1 cellular context compared by ENCODE assay signal in the genomic region with DNA sequence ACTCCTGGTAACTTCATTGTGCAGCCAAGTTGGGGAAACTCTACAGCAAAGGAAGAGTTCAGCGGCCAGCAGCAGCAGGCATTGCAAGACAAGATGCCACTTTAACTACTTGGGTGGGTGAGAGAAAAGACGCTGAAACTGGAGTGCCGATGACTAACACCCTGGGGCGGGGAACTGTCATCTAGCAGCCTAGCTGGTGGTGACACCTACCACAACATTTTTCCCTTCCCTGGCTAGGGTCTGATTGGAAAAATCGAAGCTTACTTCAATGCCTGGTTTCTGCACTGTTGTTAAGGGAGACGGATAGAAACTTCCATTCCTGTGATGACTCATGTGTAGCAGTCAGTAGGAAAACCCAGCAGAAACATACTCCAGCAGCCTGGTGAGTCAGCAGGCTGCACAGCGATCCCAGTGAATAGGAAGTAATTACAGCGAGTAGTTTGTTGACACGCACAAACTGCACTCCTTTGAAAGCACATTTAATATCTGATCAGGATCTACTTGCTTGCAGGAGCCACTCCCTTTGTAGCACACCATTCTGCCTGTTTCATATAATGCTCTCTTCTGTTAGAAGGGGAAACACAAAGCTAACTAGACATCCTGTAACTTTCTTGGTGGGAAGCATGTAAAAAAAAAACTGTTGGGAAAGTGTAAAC.
TF ChIP-seq lines count a peak whose summit lies in the region.

No MANE protein-coding gene starts in this region.

TF ChIP-seq in HepG2, 621 proteins besides CTCF, POLR2A, EP300 and RAD21 (continued from another document and continues in another):
- TF ChIP-seq, protein P1, sequence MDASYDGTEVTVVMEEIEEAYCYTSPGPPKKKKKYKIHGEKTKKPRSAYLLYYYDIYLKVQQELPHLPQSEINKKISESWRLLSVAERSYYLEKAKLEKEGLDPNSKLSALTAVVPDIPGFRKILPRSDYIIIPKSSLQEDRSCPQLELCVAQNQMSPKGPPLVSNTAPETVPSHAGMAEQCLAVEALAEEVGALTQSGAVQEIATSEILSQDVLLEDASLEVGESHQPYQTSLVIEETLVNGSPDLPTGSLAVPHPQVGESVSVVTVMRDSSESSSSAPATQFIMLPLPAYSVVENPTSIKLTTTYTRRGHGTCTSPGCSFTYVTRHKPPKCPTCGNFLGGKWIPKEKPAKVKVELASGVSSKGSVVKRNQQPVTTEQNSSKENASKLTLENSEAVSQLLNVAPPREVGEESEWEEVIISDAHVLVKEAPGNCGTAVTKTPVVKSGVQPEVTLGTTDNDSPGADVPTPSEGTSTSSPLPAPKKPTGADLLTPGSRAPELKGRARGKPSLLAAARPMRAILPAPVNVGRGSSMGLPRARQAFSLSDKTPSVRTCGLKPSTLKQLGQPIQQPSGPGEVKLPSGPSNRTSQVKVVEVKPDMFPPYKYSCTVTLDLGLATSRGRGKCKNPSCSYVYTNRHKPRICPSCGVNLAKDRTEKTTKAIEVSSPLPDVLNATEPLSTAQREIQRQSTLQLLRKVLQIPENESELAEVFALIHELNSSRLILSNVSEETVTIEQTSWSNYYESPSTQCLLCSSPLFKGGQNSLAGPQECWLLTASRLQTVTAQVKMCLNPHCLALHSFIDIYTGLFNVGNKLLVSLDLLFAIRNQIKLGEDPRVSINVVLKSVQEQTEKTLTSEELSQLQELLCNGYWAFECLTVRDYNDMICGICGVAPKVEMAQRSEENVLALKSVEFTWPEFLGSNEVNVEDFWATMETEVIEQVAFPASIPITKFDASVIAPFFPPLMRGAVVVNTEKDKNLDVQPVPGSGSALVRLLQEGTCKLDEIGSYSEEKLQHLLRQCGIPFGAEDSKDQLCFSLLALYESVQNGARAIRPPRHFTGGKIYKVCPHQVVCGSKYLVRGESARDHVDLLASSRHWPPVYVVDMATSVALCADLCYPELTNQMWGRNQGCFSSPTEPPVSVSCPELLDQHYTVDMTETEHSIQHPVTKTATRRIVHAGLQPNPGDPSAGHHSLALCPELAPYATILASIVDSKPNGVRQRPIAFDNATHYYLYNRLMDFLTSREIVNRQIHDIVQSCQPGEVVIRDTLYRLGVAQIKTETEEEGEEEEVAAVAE (CRISPR knock-in tag; IDR thresholded peaks at IDR 0.05; ENCODE audit: borderline replicate concordance) = 0 out of 2 replicates have a peak, but pooled peaks have one; percentile 12
- TF ChIP-seq, protein P2, sequence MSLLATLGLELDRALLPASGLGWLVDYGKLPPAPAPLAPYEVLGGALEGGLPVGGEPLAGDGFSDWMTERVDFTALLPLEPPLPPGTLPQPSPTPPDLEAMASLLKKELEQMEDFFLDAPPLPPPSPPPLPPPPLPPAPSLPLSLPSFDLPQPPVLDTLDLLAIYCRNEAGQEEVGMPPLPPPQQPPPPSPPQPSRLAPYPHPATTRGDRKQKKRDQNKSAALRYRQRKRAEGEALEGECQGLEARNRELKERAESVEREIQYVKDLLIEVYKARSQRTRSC (CRISPR knock-in tag; IDR thresholded peaks at IDR 0.05; ENCODE audit: low read depth) = no peak
- TF ChIP-seq SRF (IDR thresholded peaks at IDR 0.05; ENCODE audit: low read depth, low read length) (no peak), ATM (IDR thresholded peaks at IDR 0.05; ENCODE audit: borderline replicate concordance) (no peak), JUND (CRISPR knock-in tag; IDR thresholded peaks at IDR 0.05) (peak; percentile 97), PHB2 (IDR thresholded peaks at IDR 0.05; ENCODE audit: partially characterized antibody) (no peak), RBAK (CRISPR knock-in tag; IDR thresholded peaks at IDR 0.05) (peak; percentile 99), THAP11 (CRISPR knock-in tag; IDR thresholded peaks at IDR 0.05) (peak; percentile 49; the same call in 1 of the 2 replicates), TAF1 (CRISPR knock-in tag; IDR thresholded peaks at IDR 0.05) (peak; percentile 24; the same call in 1 of the 2 replicates), HNRNPL (IDR thresholded peaks at IDR 0.05; ENCODE audit: low read depth, low read length) (no peak), NFIC (IDR thresholded peaks at IDR 0.05; ENCODE audit: low read length) (peak; percentile 77; the same call in 1 of the 2 replicates), KDM1A (CRISPR knock-in tag; IDR thresholded peaks at IDR 0.05) (no peak), FOXK1 (CRISPR knock-in tag; IDR thresholded peaks at IDR 0.05; ENCODE audit: borderline replicate concordance, low read depth) (peak; percentile 65; the same call in 1 of the 2 replicates), ZNF136 (CRISPR knock-in tag; IDR thresholded peaks at IDR 0.05; ENCODE audit: low read depth) (0 out of 2 replicates have a peak, but pooled peaks have one; percentile 50), MTF1 (CRISPR knock-in tag; IDR thresholded peaks at IDR 0.05) (no peak), CEBPG (CRISPR knock-in tag; IDR thresholded peaks at IDR 0.05) (peak; percentile 46; the same call in 1 of the 2 replicates), SMAD1 (CRISPR knock-in tag; IDR thresholded peaks at IDR 0.05; ENCODE audit: borderline replicate concordance, low read depth) (no peak), SKI (IDR thresholded peaks at IDR 0.05; ENCODE audit: partially characterized antibody) (no peak), ATAD3A (CRISPR knock-in tag; IDR thresholded peaks at IDR 0.05) (no peak), YEATS2 (CRISPR knock-in tag; IDR thresholded peaks at IDR 0.05; ENCODE audit: borderline replicate concordance) (no peak; the same call in 1 of the 2 replicates), ZFP41 (CRISPR knock-in tag; IDR thresholded peaks at IDR 0.05; ENCODE audit: borderline replicate concordance) (no peak), RORA (CRISPR knock-in tag; IDR thresholded peaks at IDR 0.05) (no peak), RELA (CRISPR knock-in tag; IDR thresholded peaks at IDR 0.05) (no peak), ZNF350 (CRISPR knock-in tag; IDR thresholded peaks at IDR 0.05; ENCODE audit: borderline replicate concordance, low read depth) (no peak), ZNF333 (CRISPR knock-in tag; IDR thresholded peaks at IDR 0.05; ENCODE audit: borderline replicate concordance) (no peak), RNF2 (conservative IDR thresholded peaks at IDR 0.05; ENCODE audit: low read depth) (no peak)
- TF ChIP-seq, protein P3, sequence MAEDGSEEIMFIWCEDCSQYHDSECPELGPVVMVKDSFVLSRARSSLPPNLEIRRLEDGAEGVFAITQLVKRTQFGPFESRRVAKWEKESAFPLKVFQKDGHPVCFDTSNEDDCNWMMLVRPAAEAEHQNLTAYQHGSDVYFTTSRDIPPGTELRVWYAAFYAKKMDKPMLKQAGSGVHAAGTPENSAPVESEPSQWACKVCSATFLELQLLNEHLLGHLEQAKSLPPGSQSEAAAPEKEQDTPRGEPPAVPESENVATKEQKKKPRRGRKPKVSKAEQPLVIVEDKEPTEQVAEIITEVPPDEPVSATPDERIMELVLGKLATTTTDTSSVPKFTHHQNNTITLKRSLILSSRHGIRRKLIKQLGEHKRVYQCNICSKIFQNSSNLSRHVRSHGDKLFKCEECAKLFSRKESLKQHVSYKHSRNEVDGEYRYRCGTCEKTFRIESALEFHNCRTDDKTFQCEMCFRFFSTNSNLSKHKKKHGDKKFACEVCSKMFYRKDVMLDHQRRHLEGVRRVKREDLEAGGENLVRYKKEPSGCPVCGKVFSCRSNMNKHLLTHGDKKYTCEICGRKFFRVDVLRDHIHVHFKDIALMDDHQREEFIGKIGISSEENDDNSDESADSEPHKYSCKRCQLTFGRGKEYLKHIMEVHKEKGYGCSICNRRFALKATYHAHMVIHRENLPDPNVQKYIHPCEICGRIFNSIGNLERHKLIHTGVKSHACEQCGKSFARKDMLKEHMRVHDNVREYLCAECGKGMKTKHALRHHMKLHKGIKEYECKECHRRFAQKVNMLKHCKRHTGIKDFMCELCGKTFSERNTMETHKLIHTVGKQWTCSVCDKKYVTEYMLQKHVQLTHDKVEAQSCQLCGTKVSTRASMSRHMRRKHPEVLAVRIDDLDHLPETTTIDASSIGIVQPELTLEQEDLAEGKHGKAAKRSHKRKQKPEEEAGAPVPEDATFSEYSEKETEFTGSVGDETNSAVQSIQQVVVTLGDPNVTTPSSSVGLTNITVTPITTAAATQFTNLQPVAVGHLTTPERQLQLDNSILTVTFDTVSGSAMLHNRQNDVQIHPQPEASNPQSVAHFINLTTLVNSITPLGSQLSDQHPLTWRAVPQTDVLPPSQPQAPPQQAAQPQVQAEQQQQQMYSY (CRISPR knock-in tag; IDR thresholded peaks at IDR 0.05) = no peak
- TF ChIP-seq, protein P4, sequence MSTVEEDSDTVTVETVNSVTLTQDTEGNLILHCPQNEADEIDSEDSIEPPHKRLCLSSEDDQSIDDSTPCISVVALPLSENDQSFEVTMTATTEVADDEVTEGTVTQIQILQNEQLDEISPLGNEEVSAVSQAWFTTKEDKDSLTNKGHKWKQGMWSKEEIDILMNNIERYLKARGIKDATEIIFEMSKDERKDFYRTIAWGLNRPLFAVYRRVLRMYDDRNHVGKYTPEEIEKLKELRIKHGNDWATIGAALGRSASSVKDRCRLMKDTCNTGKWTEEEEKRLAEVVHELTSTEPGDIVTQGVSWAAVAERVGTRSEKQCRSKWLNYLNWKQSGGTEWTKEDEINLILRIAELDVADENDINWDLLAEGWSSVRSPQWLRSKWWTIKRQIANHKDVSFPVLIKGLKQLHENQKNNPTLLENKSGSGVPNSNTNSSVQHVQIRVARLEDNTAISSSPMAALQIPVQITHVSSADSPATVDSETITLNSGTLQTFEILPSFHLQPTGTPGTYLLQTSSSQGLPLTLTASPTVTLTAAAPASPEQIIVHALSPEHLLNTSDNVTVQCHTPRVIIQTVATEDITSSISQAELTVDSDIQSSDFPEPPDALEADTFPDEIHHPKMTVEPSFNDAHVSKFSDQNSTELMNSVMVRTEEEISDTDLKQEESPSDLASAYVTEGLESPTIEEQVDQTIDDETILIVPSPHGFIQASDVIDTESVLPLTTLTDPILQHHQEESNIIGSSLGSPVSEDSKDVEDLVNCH (CRISPR knock-in tag; IDR thresholded peaks at IDR 0.05) = no peak
- TF ChIP-seq, protein P5, sequence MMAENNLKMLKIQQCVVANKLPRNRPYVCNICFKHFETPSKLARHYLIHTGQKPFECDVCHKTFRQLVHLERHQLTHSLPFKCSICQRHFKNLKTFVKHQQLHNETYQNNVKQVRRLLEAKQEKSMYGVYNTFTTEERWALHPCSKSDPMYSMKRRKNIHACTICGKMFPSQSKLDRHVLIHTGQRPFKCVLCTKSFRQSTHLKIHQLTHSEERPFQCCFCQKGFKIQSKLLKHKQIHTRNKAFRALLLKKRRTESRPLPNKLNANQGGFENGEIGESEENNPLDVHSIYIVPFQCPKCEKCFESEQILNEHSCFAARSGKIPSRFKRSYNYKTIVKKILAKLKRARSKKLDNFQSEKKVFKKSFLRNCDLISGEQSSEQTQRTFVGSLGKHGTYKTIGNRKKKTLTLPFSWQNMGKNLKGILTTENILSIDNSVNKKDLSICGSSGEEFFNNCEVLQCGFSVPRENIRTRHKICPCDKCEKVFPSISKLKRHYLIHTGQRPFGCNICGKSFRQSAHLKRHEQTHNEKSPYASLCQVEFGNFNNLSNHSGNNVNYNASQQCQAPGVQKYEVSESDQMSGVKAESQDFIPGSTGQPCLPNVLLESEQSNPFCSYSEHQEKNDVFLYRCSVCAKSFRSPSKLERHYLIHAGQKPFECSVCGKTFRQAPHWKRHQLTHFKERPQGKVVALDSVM (CRISPR knock-in tag; IDR thresholded peaks at IDR 0.05) = no peak
- TF ChIP-seq, protein P6, sequence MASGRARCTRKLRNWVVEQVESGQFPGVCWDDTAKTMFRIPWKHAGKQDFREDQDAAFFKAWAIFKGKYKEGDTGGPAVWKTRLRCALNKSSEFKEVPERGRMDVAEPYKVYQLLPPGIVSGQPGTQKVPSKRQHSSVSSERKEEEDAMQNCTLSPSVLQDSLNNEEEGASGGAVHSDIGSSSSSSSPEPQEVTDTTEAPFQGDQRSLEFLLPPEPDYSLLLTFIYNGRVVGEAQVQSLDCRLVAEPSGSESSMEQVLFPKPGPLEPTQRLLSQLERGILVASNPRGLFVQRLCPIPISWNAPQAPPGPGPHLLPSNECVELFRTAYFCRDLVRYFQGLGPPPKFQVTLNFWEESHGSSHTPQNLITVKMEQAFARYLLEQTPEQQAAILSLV (CRISPR knock-in tag; IDR thresholded peaks at IDR 0.05; ENCODE audit: borderline replicate concordance) = no peak
- TF ChIP-seq, protein P7, sequence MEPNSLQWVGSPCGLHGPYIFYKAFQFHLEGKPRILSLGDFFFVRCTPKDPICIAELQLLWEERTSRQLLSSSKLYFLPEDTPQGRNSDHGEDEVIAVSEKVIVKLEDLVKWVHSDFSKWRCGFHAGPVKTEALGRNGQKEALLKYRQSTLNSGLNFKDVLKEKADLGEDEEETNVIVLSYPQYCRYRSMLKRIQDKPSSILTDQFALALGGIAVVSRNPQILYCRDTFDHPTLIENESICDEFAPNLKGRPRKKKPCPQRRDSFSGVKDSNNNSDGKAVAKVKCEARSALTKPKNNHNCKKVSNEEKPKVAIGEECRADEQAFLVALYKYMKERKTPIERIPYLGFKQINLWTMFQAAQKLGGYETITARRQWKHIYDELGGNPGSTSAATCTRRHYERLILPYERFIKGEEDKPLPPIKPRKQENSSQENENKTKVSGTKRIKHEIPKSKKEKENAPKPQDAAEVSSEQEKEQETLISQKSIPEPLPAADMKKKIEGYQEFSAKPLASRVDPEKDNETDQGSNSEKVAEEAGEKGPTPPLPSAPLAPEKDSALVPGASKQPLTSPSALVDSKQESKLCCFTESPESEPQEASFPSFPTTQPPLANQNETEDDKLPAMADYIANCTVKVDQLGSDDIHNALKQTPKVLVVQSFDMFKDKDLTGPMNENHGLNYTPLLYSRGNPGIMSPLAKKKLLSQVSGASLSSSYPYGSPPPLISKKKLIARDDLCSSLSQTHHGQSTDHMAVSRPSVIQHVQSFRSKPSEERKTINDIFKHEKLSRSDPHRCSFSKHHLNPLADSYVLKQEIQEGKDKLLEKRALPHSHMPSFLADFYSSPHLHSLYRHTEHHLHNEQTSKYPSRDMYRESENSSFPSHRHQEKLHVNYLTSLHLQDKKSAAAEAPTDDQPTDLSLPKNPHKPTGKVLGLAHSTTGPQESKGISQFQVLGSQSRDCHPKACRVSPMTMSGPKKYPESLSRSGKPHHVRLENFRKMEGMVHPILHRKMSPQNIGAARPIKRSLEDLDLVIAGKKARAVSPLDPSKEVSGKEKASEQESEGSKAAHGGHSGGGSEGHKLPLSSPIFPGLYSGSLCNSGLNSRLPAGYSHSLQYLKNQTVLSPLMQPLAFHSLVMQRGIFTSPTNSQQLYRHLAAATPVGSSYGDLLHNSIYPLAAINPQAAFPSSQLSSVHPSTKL (CRISPR knock-in tag; IDR thresholded peaks at IDR 0.05) = peak; percentile 93
- TF ChIP-seq, protein P8, sequence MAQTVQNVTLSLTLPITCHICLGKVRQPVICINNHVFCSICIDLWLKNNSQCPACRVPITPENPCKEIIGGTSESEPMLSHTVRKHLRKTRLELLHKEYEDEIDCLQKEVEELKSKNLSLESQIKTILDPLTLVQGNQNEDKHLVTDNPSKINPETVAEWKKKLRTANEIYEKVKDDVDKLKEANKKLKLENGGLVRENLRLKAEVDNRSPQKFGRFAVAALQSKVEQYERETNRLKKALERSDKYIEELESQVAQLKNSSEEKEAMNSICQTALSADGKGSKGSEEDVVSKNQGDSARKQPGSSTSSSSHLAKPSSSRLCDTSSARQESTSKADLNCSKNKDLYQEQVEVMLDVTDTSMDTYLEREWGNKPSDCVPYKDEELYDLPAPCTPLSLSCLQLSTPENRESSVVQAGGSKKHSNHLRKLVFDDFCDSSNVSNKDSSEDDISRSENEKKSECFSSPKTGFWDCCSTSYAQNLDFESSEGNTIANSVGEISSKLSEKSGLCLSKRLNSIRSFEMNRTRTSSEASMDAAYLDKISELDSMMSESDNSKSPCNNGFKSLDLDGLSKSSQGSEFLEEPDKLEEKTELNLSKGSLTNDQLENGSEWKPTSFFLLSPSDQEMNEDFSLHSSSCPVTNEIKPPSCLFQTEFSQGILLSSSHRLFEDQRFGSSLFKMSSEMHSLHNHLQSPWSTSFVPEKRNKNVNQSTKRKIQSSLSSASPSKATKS (CRISPR knock-in tag; IDR thresholded peaks at IDR 0.05) = no peak
